In genomic region chr10:128579902-128580301, GRCh38 we compare ENCODE assay signal across 23 cellular contexts.
"Had no signal": no experiment of that assay in that cellular context is flagged by ENCODE, and none has a peak within 500 bp of the region (broad histone marks: within the 10 kb centered on the region; RNA-seq: fewer than 3 reads in every experiment).

No MANE protein-coding gene starts in this region.

- H3K36me3 Mint-ChIP-seq: naive thymus-derived CD8-positive, alpha-beta T cell had no signal

- H3K36me3 ChIP-seq: brain microvascular endothelial cell, gastroesophageal sphincter, tibial nerve had no signal

- H3K27ac Mint-ChIP-seq: activated CD4-positive, alpha-beta memory T cell treated with anti-CD3 and anti-CD28 coated beads, Interleukin-2, amount 10 ng/mL, durations not matched to agents 7 days and 5 days; activated CD4-positive, alpha-beta T cell treated with anti-CD3 and anti-CD28 coated beads, Interleukin-2, amount 10 ng/mL, durations not matched to agents 7 days and 5 days; activated T-cell treated with anti-CD3 and anti-CD28 coated beads, Interleukin-2, amount 50 U/mL, for 24 hours; effector memory CD8-positive, alpha-beta T cell; naive thymus-derived CD8-positive, alpha-beta T cell had no signal

- H3K4me1 Mint-ChIP-seq: activated CD4-positive, alpha-beta memory T cell treated with anti-CD3 and anti-CD28 coated beads, Interleukin-2, amount 10 ng/mL, durations not matched to agents 7 days and 5 days; activated CD4-positive, alpha-beta T cell treated with anti-CD3 and anti-CD28 coated beads, Interleukin-2, amount 10 ng/mL, durations not matched to agents 7 days and 5 days; naive thymus-derived CD8-positive, alpha-beta T cell had no signal

- H3K27me3 ChIP-seq: brain microvascular endothelial cell, hepatocyte, tibial nerve had no signal

- ATAC-seq: effector memory CD8-positive, alpha-beta T cell; gastroesophageal sphincter; left cardiac atrium; naive thymus-derived CD8-positive, alpha-beta T cell; right cardiac atrium had no signal

- DNase-seq: activated CD4-positive, alpha-beta memory T cell treated with anti-CD3 and anti-CD28 coated beads, Interleukin-2, amount 10 ng/mL, durations not matched to agents 7 days and 5 days; activated CD4-positive, alpha-beta T cell treated with anti-CD3 and anti-CD28 coated beads for 1 hour; activated CD4-positive, alpha-beta T cell treated with anti-CD3 and anti-CD28 coated beads, Interleukin-2, amount 10 ng/mL, durations not matched to agents 7 days and 5 days; activated CD8-positive, alpha-beta memory T cell treated with anti-CD3 and anti-CD28 coated beads, Interleukin-2, amount 50 U/mL, for 48 hours; activated gamma-delta T cell treated with Interleukin-2 at 50 U/mL for 16 hours; activated naive CD4-positive, alpha-beta T cell treated with anti-CD3 and anti-CD28 coated beads, Interleukin-2, amount 50 U/mL, for 16 hours; activated T-cell treated with anti-CD3 and anti-CD28 coated beads, Interleukin-2, amount 50 U/mL, for 24 hours; amniotic stem cell; brain microvascular endothelial cell; dorsolateral prefrontal cortex; effector memory CD8-positive, alpha-beta T cell; erythroblast; left cardiac atrium; mammary epithelial cell; naive thymus-derived CD8-positive, alpha-beta T cell; right cardiac atrium; stimulated activated CD4-positive, alpha-beta T cell treated with anti-CD3 and anti-CD28 coated beads, Interleukin-15, amount 100 ng/mL, for 24 hours; stimulated activated CD4-positive, alpha-beta T cell treated with anti-CD3 and anti-CD28 coated beads, Interleukin-2, amount 100 ng/mL, for 24 hours; stimulated activated naive CD4-positive, alpha-beta T cell had no signal

- H3K4me3 ChIP-seq: coronary artery, dorsolateral prefrontal cortex, gastroesophageal sphincter, hepatocyte, tibial nerve had no signal

- H3K4me1 ChIP-seq: gastroesophageal sphincter, tibial nerve had no signal

- H3K9me3 ChIP-seq: gastroesophageal sphincter, tibial nerve had no signal

- H3K4me3 Mint-ChIP-seq: activated CD4-positive, alpha-beta memory T cell treated with anti-CD3 and anti-CD28 coated beads, Interleukin-2, amount 10 ng/mL, durations not matched to agents 7 days and 5 days; activated CD4-positive, alpha-beta T cell treated with anti-CD3 and anti-CD28 coated beads, Interleukin-2, amount 10 ng/mL, durations not matched to agents 7 days and 5 days; activated T-cell treated with anti-CD3 and anti-CD28 coated beads, Interleukin-2, amount 50 U/mL, for 24 hours; effector memory CD8-positive, alpha-beta T cell; naive thymus-derived CD8-positive, alpha-beta T cell had no signal

- H3K9me3 Mint-ChIP-seq: activated CD4-positive, alpha-beta memory T cell treated with anti-CD3 and anti-CD28 coated beads, Interleukin-2, amount 10 ng/mL, durations not matched to agents 7 days and 5 days; activated CD4-positive, alpha-beta T cell treated with anti-CD3 and anti-CD28 coated beads, Interleukin-2, amount 10 ng/mL, durations not matched to agents 7 days and 5 days; activated T-cell treated with anti-CD3 and anti-CD28 coated beads, Interleukin-2, amount 50 U/mL, for 24 hours; effector memory CD8-positive, alpha-beta T cell; naive thymus-derived CD8-positive, alpha-beta T cell had no signal

- H3K27me3 Mint-ChIP-seq: activated CD4-positive, alpha-beta T cell treated with anti-CD3 and anti-CD28 coated beads, Interleukin-2, amount 10 ng/mL, durations not matched to agents 7 days and 5 days; activated T-cell treated with anti-CD3 and anti-CD28 coated beads, Interleukin-2, amount 50 U/mL, for 24 hours; effector memory CD8-positive, alpha-beta T cell had no signal
